ENCODE assay signal across 20 cellular contexts in genomic region chr15:50450678-50451077, GRCh38. TPM values are rescaled to one million over a fixed set of nuclear protein-coding genes. Genes with fewer than 3 reads are reported as not detected.
DNase-seq lines count a peak whose midpoint lies in the region; ATAC-seq and TF ChIP-seq lines count a peak whose summit lies in the region.
"Had no signal": no experiment of that assay in that cellular context is flagged by ENCODE, and none has a peak within 500 bp of the region (broad histone marks: within the 10 kb centered on the region; RNA-seq: fewer than 3 reads in every experiment).

No MANE protein-coding gene starts in this region.

- DNase-seq in GM12865 (ENCODE audit: low read depth) (peak; percentile 33), HFFc6 (no peak), WTC11 (ENCODE audit: low spot score) (no peak), progenitor cell of endocrine pancreas (ENCODE audit: low spot score, unreplicated experiment) (no peak), NCI-H82 (lab: John Stamatoyannopoulos, UW) (no peak), ureter (ENCODE audit: low spot score) (no peak), GM10266 (ENCODE audit: extremely low spot score) (no peak)
- DNase-seq: ACHN; Calu3; CD4-positive, alpha-beta T cell; GOT3; NCI-H1417; NCI-H1930; NCI-H2171; NCI-H446 treated with DMSO at 0.1 percent for 48 hours; NCI-H774; Peyer's patch; SIG-M5 had no signal

- peaks cover 15% of the 10 kb centered on the region for H3K36me3 Mint-ChIP-seq in HFFc6 (ENCODE audit: low read depth)
- peaks cover 20% of the 10 kb centered on the region for H3K36me3 Mint-ChIP-seq in WTC11
- H3K36me3 Mint-ChIP-seq in progenitor cell of endocrine pancreas (ENCODE audit: insufficient read depth) = peaks cover 16% of the 10 kb centered on the region

- no peaks in the 10 kb centered on the region for H3K27me3 Mint-ChIP-seq in HFFc6 (ENCODE audit: insufficient read depth)
- no peaks in the 10 kb centered on the region for H3K27me3 Mint-ChIP-seq in WTC11 (ENCODE audit: low read depth)
- H3K27me3 Mint-ChIP-seq in progenitor cell of endocrine pancreas = no peaks in the 10 kb centered on the region
- H3K27me3 Mint-ChIP-seq: CD4-positive, alpha-beta T cell had no signal

- H3K27ac Mint-ChIP-seq in HFFc6 (peak overlapping the region; percentile 78), WTC11 (peak overlapping the region; percentile 85), progenitor cell of endocrine pancreas (peak overlapping the region; percentile 20)
- H3K27ac Mint-ChIP-seq: CD4-positive, alpha-beta T cell had no signal

- ATAC-seq in WTC11 (no peak), HG02973 (IDR thresholded peaks at IDR 0.05; ENCODE audit: unreplicated experiment) (no peak)
- ATAC-seq: HepG2 had no signal

- H3K4me1 Mint-ChIP-seq in HFFc6 (ENCODE audit: low read depth) (peaks cover 22% of the 10 kb centered on the region), WTC11 (no peaks in the 10 kb centered on the region), progenitor cell of endocrine pancreas (ENCODE audit: low read depth) (no peaks in the 10 kb centered on the region)

- no peak overlapping the region for H3K4me3 ChIP-seq in GM12865 (ENCODE audit: low read depth, low read length)
- H3K4me3 ChIP-seq: Peyer's patch had no signal

- CTCF ChIA-PET in WTC11 (lab: Charles Lee) = no interaction called here

- POLR2A ChIA-PET in WTC11 (lab: Charles Lee) = no interaction called here

- H3K9me3 Mint-ChIP-seq in HFFc6 (no peaks in the 10 kb centered on the region), WTC11 (no peaks in the 10 kb centered on the region), progenitor cell of endocrine pancreas (ENCODE audit: low read depth) (no peaks in the 10 kb centered on the region)
- H3K9me3 Mint-ChIP-seq: CD4-positive, alpha-beta T cell had no signal

- no peak for TF ChIP-seq CTCF in GM12865 (IDR thresholded peaks at IDR 0.05; ENCODE audit: insufficient read depth, low read depth, low read length, missing control alignments)
- TF ChIP-seq CTCF in HFFc6 (IDR thresholded peaks at IDR 0.05) = no peak
- no peak for TF ChIP-seq CTCF in WTC11 (IDR thresholded peaks at IDR 0.05)
- TF ChIP-seq CTCF in progenitor cell of endocrine pancreas (IDR thresholded peaks at IDR 0.05; ENCODE audit: unreplicated experiment) = no peak
- TF ChIP-seq CTCF in GM10266 (IDR thresholded peaks at IDR 0.05; ENCODE audit: control insufficient read depth, insufficient read depth, low read depth, missing control alignments) = no peak

- H3K4me3 Mint-ChIP-seq in HFFc6 (no peak overlapping the region), WTC11 (no peak overlapping the region), progenitor cell of endocrine pancreas (ENCODE audit: low read depth) (no peak overlapping the region)
- H3K4me3 Mint-ChIP-seq: CD4-positive, alpha-beta T cell had no signal

TF ChIP-seq in WTC11, 78 proteins besides CTCF, POLR2A, EP300 and RAD21:
- TF ChIP-seq, protein P1, sequence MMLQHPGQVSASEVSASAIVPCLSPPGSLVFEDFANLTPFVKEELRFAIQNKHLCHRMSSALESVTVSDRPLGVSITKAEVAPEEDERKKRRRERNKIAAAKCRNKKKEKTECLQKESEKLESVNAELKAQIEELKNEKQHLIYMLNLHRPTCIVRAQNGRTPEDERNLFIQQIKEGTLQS (CRISPR knock-in tag; conservative IDR thresholded peaks at IDR 0.05) = no peak
- no peak for TF ChIP-seq TP53 (CRISPR knock-in tag; IDR thresholded peaks at IDR 0.05)
- TF ChIP-seq USF2 (CRISPR knock-in tag; IDR thresholded peaks at IDR 0.05) = no peak
- TF ChIP-seq CREB1 (CRISPR knock-in tag; IDR thresholded peaks at IDR 0.05) = no peak
- no peak for TF ChIP-seq MYBL2 (CRISPR knock-in tag; IDR thresholded peaks at IDR 0.05)
- TF ChIP-seq NFYB (CRISPR knock-in tag; conservative IDR thresholded peaks at IDR 0.05; ENCODE audit: low read depth) = no peak
- TF ChIP-seq TEAD1 (CRISPR knock-in tag; IDR thresholded peaks at IDR 0.05) = no peak
- no peak for TF ChIP-seq SMAD3 (CRISPR knock-in tag; IDR thresholded peaks at IDR 0.05; ENCODE audit: borderline replicate concordance)
- no peak for TF ChIP-seq ZNF425 (CRISPR knock-in tag; conservative IDR thresholded peaks at IDR 0.05)
- no peak for TF ChIP-seq ZNF317 (CRISPR knock-in tag; IDR thresholded peaks at IDR 0.05; ENCODE audit: borderline replicate concordance, low read depth)
- no peak for TF ChIP-seq NR3C1 (CRISPR knock-in tag; conservative IDR thresholded peaks at IDR 0.05; ENCODE audit: low read depth)

RNA-seq across cellular contexts. Expression of gene USP8, which starts 26.5 kb away (rescaled TPM):
- 10 to 100 TPM; 46.0 to 65.2 (median 53.0) TPM for total RNA-seq in HFFc6 (2021; fragmentation: NEBNext Ultra II Directional; extraction: Animal tissue kit (Norgen Biotek cat#: 25700))
- total RNA-seq in WTC11 (2021) (56.4 to 63.7 TPM (median 59.4 TPM) in 3 replicates), progenitor cell of endocrine pancreas (57.5 and 59.8 TPM in 2 replicates), ureter (78.1 TPM)

Comparison
In these comparisons a context has a peak if more than half of its experiments do, and no peak if none do; other contexts are left out.
1. H3K27ac Mint-ChIP-seq: peak in every context shown above with its lines; median percentile 85 in WTC11; 78 in HFFc6; 20 in progenitor cell of endocrine pancreas.